In genomic region chr16:85799497-85800320, GRCh38 we compare ENCODE assay signal across 8 cellular contexts. TPM values are rescaled to one million over a fixed set of nuclear protein-coding genes. Genes with fewer than 3 reads are reported as not detected.
DNase-seq lines count a peak whose midpoint lies in the region; ATAC-seq and TF ChIP-seq lines count a peak whose summit lies in the region.

TSS of gene COX4I1 (plus strand) at chr16:85799695. CDS start at chr16:85801206, 1,511 bp downstream.
TSS of gene EMC8 (minus strand) at chr16:85799544. CDS start at chr16:85799295, 249 bp downstream.

- H3K4me3 ChIP-seq in AG04450 (ENCODE audit: low read depth, low read length) (peak within 1 kb of the TSS; percentile 96), WERI-Rb-1 (ENCODE audit: low read depth, low read length) (peak within 1 kb of the TSS; percentile 74), breast epithelium (peak within 1 kb of the TSS; percentile 96 to 100 (median 99)), iPS-20b (ENCODE audit: low read length) (peak within 1 kb of the TSS; percentile 96), skin epidermis (peak within 1 kb of the TSS; percentile 83 to 99 (median 96))

- peak within 1 kb of the TSS; percentile 89 for H3K9ac ChIP-seq in iPS-20b (ENCODE audit: low read depth, low read length)

- peak; percentile 75 for DNase-seq in AG04450 (ENCODE audit: low read depth, low spot score)
- peak; percentile 46 for DNase-seq in NCI-H2196 treated with DMSO at 0.1 percent for 48 hours (lab: John Stamatoyannopoulos, UW; ENCODE audit: unreplicated experiment)
- DNase-seq in WERI-Rb-1, result peak; percentile 88
- peak; percentile 86 to 94 for DNase-seq in breast epithelium (ENCODE audit: low spot score in 2 of 2)

- H3K27me3 ChIP-seq in AG04450 (ENCODE audit: control insufficient read depth, insufficient read depth, low read length) (no peaks in the 10 kb centered on the region), WERI-Rb-1 (ENCODE audit: insufficient read depth, low read depth, severe bottlenecking) (no peaks in the 10 kb centered on the region), breast epithelium (no peaks in the 10 kb centered on the region), iPS-20b (ENCODE audit: insufficient read depth, low read length) (no peaks in the 10 kb centered on the region)

- peaks cover 0 to 3% of the 10 kb centered on the region in 2 donors for H3K4me1 ChIP-seq in breast epithelium
- peaks cover 4% of the 10 kb centered on the region; the same call in 1 of the 2 replicates for H3K4me1 ChIP-seq in iPS-20b (ENCODE audit: insufficient read depth, low read length)

- CTCF ChIA-PET in AG04450 (lab: Charles Lee), result interaction anchor here (1.7 to 2.3 kb wide), 2 partner anchors 21 to 124 kb away, joined by 4 to 11 read pairs; no protein-coding TSS in a partner anchor

- intact Hi-C loops in breast epithelium (cut with DNase I; ENCODE audit: low total_unique reads), result no loop called here

- H3K27ac ChIP-seq in AG04450 (ENCODE audit: low read depth, low read length) (peak within 1 kb of the TSS; percentile 73), WERI-Rb-1 (peak within 1 kb of the TSS; percentile 81), breast epithelium (peak within 1 kb of the TSS; percentile 83 to 85), iPS-20b (ENCODE audit: low read length) (peak within 1 kb of the TSS; percentile 76), skin epidermis (peak within 1 kb of the TSS; percentile 85 to 99 (median 94))

- TF ChIP-seq CTCF in AG04450 (IDR thresholded peaks at IDR 0.05; ENCODE audit: low read depth, low read length) (no peak), WERI-Rb-1 (IDR thresholded peaks at IDR 0.05; ENCODE audit: low read depth, low read length) (no peak), breast epithelium (IDR thresholded peaks at IDR 0.05) (no peak)

- peak; percentile 87 for ATAC-seq in GM18907 (IDR thresholded peaks at IDR 0.05; ENCODE audit: unreplicated experiment)
- peak; percentile 79 for ATAC-seq in HG03139 (IDR thresholded peaks at IDR 0.05; ENCODE audit: unreplicated experiment)

- POLR2A ChIA-PET in AG04450 (lab: Yijun Ruan, JAX), result interaction anchor here (0.6 to 0.7 kb wide), 3 partner anchors 25 to 158 kb away, joined by 3 to 4 read pairs (median 3); no protein-coding TSS in a partner anchor

- TF ChIP-seq POLR2A in breast epithelium (IDR thresholded peaks at IDR 0.05), result peak; percentile 44

- H3K36me3 ChIP-seq in WERI-Rb-1 (no peaks in the 10 kb centered on the region; the same call in 1 of the 2 replicates), breast epithelium (no peaks in the 10 kb centered on the region), iPS-20b (ENCODE audit: insufficient read depth, low read depth, low read length) (peaks cover 59% of the 10 kb centered on the region)

- no peaks in the 10 kb centered on the region for H3K9me3 ChIP-seq in AG04450 (ENCODE audit: control insufficient read depth, insufficient read depth, low read length)
- no peaks in the 10 kb centered on the region for H3K9me3 ChIP-seq in WERI-Rb-1 (ENCODE audit: severe bottlenecking)
- H3K9me3 ChIP-seq in breast epithelium, result no peaks in the 10 kb centered on the region
- H3K9me3 ChIP-seq in iPS-20b (ENCODE audit: insufficient read depth, low read depth, low read length), result no peaks in the 10 kb centered on the region

RNA-seq across cellular contexts. Expression of gene COX4I1, which starts in this region (rescaled TPM):
- polyA plus RNA-seq in AG04450 (2011; rRNA removed), result 828 and 879 TPM in 2 replicates
- polyA minus RNA-seq in AG04450 (2011; rRNA and poly(A)+ RNA removed), result 332 and 411 TPM in 2 replicates
- 100 to 1,000 TPM; 355 to 425 (median 400) TPM for total RNA-seq in breast epithelium

RNA-seq across cellular contexts. Expression of gene EMC8, which starts in this region (rescaled TPM):
- polyA plus RNA-seq in AG04450 (2011; rRNA removed), result 30.5 and 31.0 TPM in 2 replicates
- 30.8 and 35.9 TPM in 2 replicates for polyA minus RNA-seq in AG04450 (2011; rRNA and poly(A)+ RNA removed)
- 10 to 100 TPM; 18.1 to 30.8 (median 30.7) TPM for total RNA-seq in breast epithelium

Comparison
In these comparisons a context has a peak if more than half of its experiments do, and no peak if none do; other contexts are left out.
1. Peak in every context shown above with its lines: DNase-seq, ATAC-seq, H3K4me3 ChIP-seq and H3K27ac ChIP-seq.